Comparison of ENCODE assay signal across 14 cellular contexts in genomic region chr12:84658877-84659276, GRCh38.
"Had no signal": no experiment of that assay in that cellular context is flagged by ENCODE, and none has a peak within 500 bp of the region (broad histone marks: within the 10 kb centered on the region; RNA-seq: fewer than 3 reads in every experiment).

No MANE protein-coding gene starts in this region.

- H3K4me3 Mint-ChIP-seq: central memory CD8-positive, alpha-beta T cell; stimulated activated memory B cell treated with anti-CD40 and anti-IgM and Interleukin-4, amounts not matched to agents 10 μg/mL and 1 μg/mL and 100 μg/mL, for 72 hours; T-helper 2 cell treated with Interferon-gamma antibody and Interleukin-4, amounts not matched to agents 5 μg/mL and 100 μg/mL, for 36 hours had no signal

- H3K4me3 ChIP-seq: esophagus muscularis mucosa, pancreas, thyroid gland had no signal

- H3K9me3 Mint-ChIP-seq: T-helper 2 cell treated with Interferon-gamma antibody and Interleukin-4, amounts not matched to agents 5 μg/mL and 100 μg/mL, for 36 hours had no signal

- H3K27me3 Mint-ChIP-seq: central memory CD8-positive, alpha-beta T cell; stimulated activated memory B cell treated with anti-CD40 and anti-IgM and Interleukin-4, amounts not matched to agents 10 μg/mL and 1 μg/mL and 100 μg/mL, for 72 hours had no signal

- DNase-seq: activated CD4-positive, alpha-beta T cell treated with anti-CD3 and anti-CD28 coated beads, Interleukin-2, amount 50 U/mL, for 1 hour; activated CD8-positive, alpha-beta memory T cell treated with anti-CD3 and anti-CD28 coated beads for 24 hours; anterior cingulate cortex; brain microvascular endothelial cell; cortex of kidney; effector CD4-positive, alpha-beta T cell; hypothalamus; kidney glomerular epithelial cell; pancreas; thyroid gland had no signal

- H3K27ac ChIP-seq: brain microvascular endothelial cell, esophagus muscularis mucosa, pancreas, thyroid gland had no signal

- H3K4me1 ChIP-seq: esophagus muscularis mucosa, pancreas, thyroid gland had no signal

- H3K36me3 ChIP-seq: brain microvascular endothelial cell, esophagus muscularis mucosa, pancreas, thyroid gland had no signal

- H3K27me3 ChIP-seq: brain microvascular endothelial cell, esophagus muscularis mucosa, pancreas, thyroid gland had no signal

- H3K27ac Mint-ChIP-seq: stimulated activated memory B cell treated with anti-CD40 and anti-IgM and Interleukin-4, amounts not matched to agents 10 μg/mL and 1 μg/mL and 100 μg/mL, for 72 hours; T-helper 2 cell treated with Interferon-gamma antibody and Interleukin-4, amounts not matched to agents 5 μg/mL and 100 μg/mL, for 36 hours had no signal

- ATAC-seq: pancreas; stimulated activated memory B cell treated with anti-CD40 and anti-IgM and Interleukin-4, amounts not matched to agents 10 μg/mL and 1 μg/mL and 100 μg/mL, for 72 hours had no signal

- H3K36me3 Mint-ChIP-seq: stimulated activated memory B cell treated with anti-CD40 and anti-IgM and Interleukin-4, amounts not matched to agents 10 μg/mL and 1 μg/mL and 100 μg/mL, for 72 hours had no signal

- H3K9me3 ChIP-seq: esophagus muscularis mucosa, pancreas, thyroid gland had no signal

- H3K4me1 Mint-ChIP-seq: central memory CD8-positive, alpha-beta T cell; stimulated activated memory B cell treated with anti-CD40 and anti-IgM and Interleukin-4, amounts not matched to agents 10 μg/mL and 1 μg/mL and 100 μg/mL, for 72 hours had no signal
